Comparison of ENCODE assay signal across 34 cellular contexts in genomic region chr6:125138083-125138482, GRCh38.
"Had no signal": no experiment of that assay in that cellular context is flagged by ENCODE, and none has a peak within 500 bp of the region (broad histone marks: within the 10 kb centered on the region; RNA-seq: fewer than 3 reads in every experiment).

No MANE protein-coding gene starts in this region.

- DNase-seq: Karpas-422, Kasumi-1, MG63, MM.1S, MV-4-11, NCI-H1048, NCI-H1092, NCI-H1092 treated with DMSO at 0.1 percent for 48 hours, NCI-H1105, NCI-H1105 treated with DMSO at 0.1 percent for 48 hours, NCI-H1417, NCI-H1417 treated with DMSO at 0.1 percent for 48 hours, NCI-H1436, NCI-H1436 treated with DMSO at 0.1 percent for 48 hours, NCI-H146, NCI-H1694, NCI-H1694 treated with DMSO at 0.1 percent for 48 hours, NCI-H187, NCI-H187 treated with DMSO at 0.1 percent for 48 hours, NCI-H1930, NCI-H2029, NCI-H2029 treated with DMSO at 0.1 percent for 48 hours, NCI-H2081, NCI-H2081 treated with DMSO at 0.1 percent for 48 hours, NCI-H2107, NCI-H2171 treated with DMSO at 0.1 percent for 48 hours, NCI-H2227 treated with DMSO at 0.1 percent for 48 hours, NCI-H226, NCI-H345, NCI-H446, NCI-H446 treated with DMSO at 0.1 percent for 48 hours, NCI-H510A, NCI-H510A treated with DMSO at 0.1 percent for 48 hours had no signal

- H3K9me3 ChIP-seq: MG63 had no signal

- H3K27me3 ChIP-seq: MG63 had no signal

- H3K4me2 ChIP-seq: KMS-11 had no signal

- H3K9ac ChIP-seq: KMS-11 had no signal

- H3K36me3 ChIP-seq: MG63 had no signal

- H3K4me3 ChIP-seq: MG63 had no signal

- H3K27ac ChIP-seq: KMS-11 had no signal
